9 cellular contexts compared by ENCODE assay signal in the genomic region with DNA sequence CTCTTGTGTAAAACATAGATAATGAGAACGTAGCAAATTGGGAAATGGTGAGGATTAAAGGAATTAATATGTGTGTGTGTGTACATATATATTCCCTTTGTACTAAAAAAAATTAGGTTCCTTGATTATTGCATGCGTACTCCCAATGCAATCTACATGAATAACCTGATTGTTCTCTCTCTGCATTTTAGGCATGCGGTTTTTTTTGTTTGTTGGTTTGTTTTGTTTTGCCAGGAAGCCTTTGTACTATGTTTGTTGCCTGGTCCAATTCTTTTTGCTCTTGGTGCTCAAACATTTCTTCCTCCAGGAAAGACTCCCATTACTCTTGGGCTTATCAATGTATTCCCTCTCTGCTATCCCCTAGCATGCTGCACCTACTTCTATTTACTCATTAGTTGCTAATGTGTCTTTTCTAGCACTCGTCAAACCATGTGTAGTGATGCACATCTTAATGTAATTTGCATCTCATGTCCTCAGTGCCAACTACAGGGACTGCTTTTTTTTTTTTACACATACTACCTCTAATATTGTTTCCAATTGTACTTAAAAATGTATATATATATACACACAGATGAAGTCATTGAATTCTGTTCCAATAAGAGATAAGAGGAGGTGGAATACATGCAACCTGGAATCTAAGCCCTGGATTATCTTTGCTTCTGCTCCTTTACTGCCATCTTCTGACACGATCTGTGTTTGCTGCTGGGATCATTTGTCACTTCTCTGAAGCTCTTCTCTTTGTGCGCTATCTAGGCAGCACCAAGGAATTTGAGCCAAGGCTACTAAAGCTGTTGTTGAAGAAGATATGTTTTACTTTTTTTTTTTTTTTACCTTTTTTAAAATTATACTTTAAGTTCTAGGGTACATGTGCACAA.
DNase-seq lines count a peak whose midpoint lies in the region; ATAC-seq and TF ChIP-seq lines count a peak whose summit lies in the region.
"Had no signal": no experiment of that assay in that cellular context is flagged by ENCODE, and none has a peak within 500 bp of the region (broad histone marks: within the 10 kb centered on the region; RNA-seq: fewer than 3 reads in every experiment).

No MANE protein-coding gene starts in this region.

- peak; percentile 57 for ATAC-seq in GM19023 (IDR thresholded peaks at IDR 0.05; ENCODE audit: unreplicated experiment)
- no peak for ATAC-seq in HG03159 (IDR thresholded peaks at IDR 0.05; ENCODE audit: unreplicated experiment)
- ATAC-seq in right cardiac atrium, result no peak
- ATAC-seq: HCT116 had no signal

- H3K4me1 Mint-ChIP-seq in CD14-positive monocyte, result no peaks in the 10 kb centered on the region

- 62% methylated on average over 6 of the region's 6 CpGs for WGBS in hepatocyte (ENCODE audit: low lambda C conversion rate, missing lambda C conversion rate)
- 56% methylated on average over 6 of the region's 6 CpGs for WGBS in right cardiac atrium

- H3K27me3 ChIP-seq in hepatocyte (no peaks in the 10 kb centered on the region), right cardiac atrium (ENCODE audit: control insufficient read depth, insufficient read depth) (no peaks in the 10 kb centered on the region)

- peak; percentile 46 for TF ChIP-seq CTCF in AG09319 (IDR thresholded peaks at IDR 0.05; ENCODE audit: low read depth, low read length)
- peak; percentile 49 for TF ChIP-seq CTCF in hepatocyte (IDR thresholded peaks at IDR 0.05; ENCODE audit: poor library complexity)
- no peak for TF ChIP-seq CTCF in CD14-positive monocyte (IDR thresholded peaks at IDR 0.05)

- H3K27ac ChIP-seq in hepatocyte (no peak overlapping the region), right cardiac atrium (ENCODE audit: low read length) (no peak overlapping the region)

- H3K9me2 ChIP-seq in hepatocyte (replicated peaks; ENCODE audit: insufficient read depth), result no peaks in the 10 kb centered on the region

- DNase-seq in AG09319 (ENCODE audit: extremely low read depth, low read depth) (no peak), NCI-H524 treated with DMSO at 0.1 percent for 48 hours (lab: John Stamatoyannopoulos, UW) (peak; percentile 8), hepatocyte (ENCODE audit: low spot score) (peak; percentile 25), CD14-positive monocyte (ENCODE audit: low spot score) (no peak), right cardiac atrium (no peak)
- DNase-seq in stimulated activated CD4-positive, alpha-beta T cell treated with anti-CD3 and anti-CD28 coated beads, Interleukin-1b, Interleukin-23, amount 100 ng/mL, for 48 hours, result no peak

- H3K4me2 ChIP-seq in hepatocyte, result no peak overlapping the region

- H2AFZ ChIP-seq in hepatocyte, result no peak overlapping the region

- H3K4me3 Mint-ChIP-seq in CD14-positive monocyte, result no peak overlapping the region

- no peaks in the 10 kb centered on the region for H3K36me3 ChIP-seq in hepatocyte (replicated peaks; ENCODE audit: insufficient read depth, low read depth)

- intact Hi-C loops in CD14-positive monocyte (cut with micrococcal nuclease) (no loop called here), right cardiac atrium (cut with DNase I) (loop anchor here (5.0 kb wide), 1 partner anchor 152 kb away; no protein-coding TSS in a partner anchor)

- H3K79me2 ChIP-seq in hepatocyte, result no peaks in the 10 kb centered on the region

- H3K4me1 ChIP-seq in hepatocyte (ENCODE audit: insufficient read depth) (no peaks in the 10 kb centered on the region), right cardiac atrium (ENCODE audit: control insufficient read depth, insufficient read depth, low read length) (no peaks in the 10 kb centered on the region)

- no peaks in the 10 kb centered on the region for H3K36me3 Mint-ChIP-seq in CD14-positive monocyte

- H3K4me3 ChIP-seq in hepatocyte (no peak overlapping the region), right cardiac atrium (ENCODE audit: low read length) (no peak overlapping the region)

- no peaks in the 10 kb centered on the region for H4K20me1 ChIP-seq in hepatocyte (ENCODE audit: insufficient read depth, poor library complexity, severe bottlenecking)

- peaks cover 0 to 2% (median 0%) of the 10 kb centered on the region in 7 donors for H3K9me3 Mint-ChIP-seq in CD14-positive monocyte

- H3K9me3 ChIP-seq in hepatocyte (ENCODE audit: low read depth) (no peaks in the 10 kb centered on the region), right cardiac atrium (ENCODE audit: control insufficient read depth, low read length) (no peaks in the 10 kb centered on the region)

- no peaks in the 10 kb centered on the region for H3K27me3 Mint-ChIP-seq in CD14-positive monocyte (ENCODE audit: low read depth in 3 of 3)

- no peak overlapping the region for H3K27ac Mint-ChIP-seq in CD14-positive monocyte

Comparison
In these comparisons a context has a peak if more than half of its experiments do, and no peak if none do; other contexts are left out.
1. DNase-seq: peak in NCI-H524 treated with DMSO at 0.1 percent for 48 hours (single experiment) and hepatocyte (single experiment); none in AG09319 (single experiment), CD14-positive monocyte (single experiment), stimulated activated CD4-positive, alpha-beta T cell treated with anti-CD3 and anti-CD28 coated beads, Interleukin-1b, Interleukin-23, amount 100 ng/mL, for 48 hours (single experiment) and right cardiac atrium (0 of 3).
2. intact Hi-C loops: an anchor here in right cardiac atrium (5.0 kb wide); none called in CD14-positive monocyte.